Comparison of ENCODE assay signal across 21 cellular contexts in the genomic region with DNA sequence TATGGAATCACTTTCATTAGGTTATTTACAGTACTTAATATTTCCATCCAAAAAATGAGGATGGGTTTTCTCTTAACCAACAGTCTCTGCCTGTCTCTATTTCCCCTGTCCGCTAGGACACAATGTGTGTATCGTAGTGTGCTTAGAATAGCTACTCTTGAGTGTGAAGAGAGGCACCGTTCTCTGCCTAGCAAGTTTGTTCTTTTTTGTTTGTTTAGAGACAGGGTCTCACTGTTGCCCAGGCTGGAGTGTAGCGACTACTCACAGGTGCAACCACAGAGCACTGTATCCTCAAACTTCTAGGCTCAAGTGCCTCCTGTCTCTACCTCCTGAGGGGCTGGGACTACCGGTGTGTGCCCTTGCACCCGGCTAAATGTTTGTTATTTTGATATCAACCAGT.
DNase-seq lines count a peak whose midpoint lies in the region; ATAC-seq and TF ChIP-seq lines count a peak whose summit lies in the region.
"Had no signal": no experiment of that assay in that cellular context is flagged by ENCODE, and none has a peak within 500 bp of the region (broad histone marks: within the 10 kb centered on the region; RNA-seq: fewer than 3 reads in every experiment).

No MANE protein-coding gene starts in this region.

- no peaks in the 10 kb centered on the region for H3K27me3 ChIP-seq in DOHH2 (ENCODE audit: control insufficient read depth, low read length)
- no peaks in the 10 kb centered on the region for H3K27me3 ChIP-seq in right cardiac atrium (ENCODE audit: control insufficient read depth, insufficient read depth)
- no peaks in the 10 kb centered on the region for H3K27me3 ChIP-seq in SK-N-SH (ENCODE audit: insufficient read depth)
- H3K27me3 ChIP-seq: BLaER1 treated with 17β-estradiol and CSF1 and Interleukin-3, amounts not matched to agents 10 nM and 100 nM had no signal

- H2AFZ ChIP-seq in SK-N-SH (ENCODE audit: low read depth), result no peak overlapping the region

- TF ChIP-seq EP300 in SK-N-SH (IDR thresholded peaks at IDR 0.05; ENCODE audit: borderline replicate concordance in 1 of 2, low read depth in 1 of 2, low read length in 1 of 2), result no peak

- H3K4me1 ChIP-seq in DOHH2 (ENCODE audit: control insufficient read depth, low read length) (peaks cover 75% of the 10 kb centered on the region), right cardiac atrium (ENCODE audit: control insufficient read depth, insufficient read depth, low read length) (peaks cover 3% of the 10 kb centered on the region), SK-N-SH (ENCODE audit: control insufficient read depth in 1 of 2, insufficient read depth in 2 of 2, low read depth in 1 of 2, low read length in 1 of 2) (peaks cover 0 to 4% of the 10 kb centered on the region in 2 experiments; a peak in 1 of 4 replicates)
- H3K4me1 ChIP-seq: A549 had no signal

- H4K20me1 ChIP-seq in DOHH2 (ENCODE audit: control insufficient read depth, insufficient read depth, low read depth, low read length), result no peaks in the 10 kb centered on the region
- H4K20me1 ChIP-seq in SK-N-SH (ENCODE audit: insufficient read depth), result no peaks in the 10 kb centered on the region
- H4K20me1 ChIP-seq: BLaER1 treated with 17β-estradiol and CSF1 and Interleukin-3, amounts not matched to agents 10 nM and 100 nM had no signal

- H3K79me2 ChIP-seq in DOHH2 (ENCODE audit: control insufficient read depth, low read length) (peaks cover 40% of the 10 kb centered on the region), SK-N-SH (ENCODE audit: insufficient read depth) (no peaks in the 10 kb centered on the region)

- H3F3A ChIP-seq in DOHH2 (ENCODE audit: control insufficient read depth, insufficient read depth), result peaks cover 47% of the 10 kb centered on the region
- H3F3A ChIP-seq in SK-N-SH (replicated peaks; ENCODE audit: insufficient read depth), result no peaks in the 10 kb centered on the region

- WGBS in right cardiac atrium, result 71% methylated on average over 6 of the region's 6 CpGs
- 94% methylated on average over 6 of the region's 6 CpGs for WGBS in SK-N-SH (ENCODE audit: low lambda C conversion rate)

- peak overlapping the region; percentile 91 for H3K27ac ChIP-seq in DOHH2 (ENCODE audit: low read depth, low read length)
- H3K27ac ChIP-seq in right cardiac atrium (ENCODE audit: low read length), result peak overlapping the region; percentile 83
- no peak overlapping the region for H3K27ac ChIP-seq in SK-N-SH (ENCODE audit: low read depth in 2 of 2, low read length in 1 of 2)
- H3K27ac ChIP-seq: A549; BLaER1 treated with 17β-estradiol and CSF1 and Interleukin-3, amounts not matched to agents 10 nM and 100 nM had no signal

- peaks cover 67% of the 10 kb centered on the region for H3K36me3 ChIP-seq in DOHH2 (ENCODE audit: control insufficient read depth, low read length)
- no peaks in the 10 kb centered on the region for H3K36me3 ChIP-seq in SK-N-SH (replicated peaks in 1 of 2; ENCODE audit: control insufficient read depth in 1 of 2, insufficient read depth in 2 of 2, low read length in 1 of 2)
- H3K36me3 ChIP-seq: BLaER1 treated with 17β-estradiol and CSF1 and Interleukin-3, amounts not matched to agents 10 nM and 100 nM had no signal

- H3K9me2 ChIP-seq in DOHH2 (replicated peaks; ENCODE audit: control insufficient read depth, low read length), result no peaks in the 10 kb centered on the region
- no peaks in the 10 kb centered on the region for H3K9me2 ChIP-seq in SK-N-SH

- H3K9ac ChIP-seq in SK-N-SH, result no peak overlapping the region
- H3K9ac ChIP-seq: BLaER1 treated with 17β-estradiol and CSF1 and Interleukin-3, amounts not matched to agents 10 nM and 100 nM had no signal

- ATAC-seq in Right ventricle myocardium superior (ENCODE audit: poor library complexity) (peak; percentile 81), right cardiac atrium (peak; percentile 66 to 80), HG02885 (IDR thresholded peaks at IDR 0.05; ENCODE audit: poor library complexity, unreplicated experiment) (no peak)
- ATAC-seq: A549; CD8-positive, alpha-beta T cell; GM12878 had no signal

- DNase-seq in NCI-H510A treated with DMSO at 0.1 percent for 48 hours (lab: John Stamatoyannopoulos, UW), result peak; percentile 43
- no peak for DNase-seq in Right ventricle myocardium superior
- no peak for DNase-seq in right cardiac atrium
- DNase-seq in SK-N-SH, result no peak
- DNase-seq in cerebellum (ENCODE audit: low spot score), result no peak
- DNase-seq: Calu3; CD8-positive, alpha-beta T cell; EL; KBM-7; NCI-H1105 treated with DMSO at 0.1 percent for 48 hours; NCI-H1694; NCI-H2227 treated with DMSO at 0.1 percent for 48 hours; NCI-H69; NK-92 treated with Interleukin-12 subunit alpha and Interleukin-12 subunit beta, amount 100 ng/mL, for 24 hours; OCI-M1; RPMI8226 had no signal

- intact Hi-C loops in Right ventricle myocardium superior (cut with DNase I), result no loop called here
- intact Hi-C loops in right cardiac atrium (cut with DNase I), result no loop called here

- CTCF ChIA-PET in SK-N-SH (lab: Yijun Ruan, JAX), result interaction anchor here (1.0 to 1.8 kb wide), 3 partner anchors 12 to 59 kb away, joined by 3 to 4 read pairs (median 3); no protein-coding TSS in a partner anchor

- no peak for TF ChIP-seq CTCF in DOHH2 (IDR thresholded peaks at IDR 0.05; ENCODE audit: low read depth, low read length, poor library complexity, severe bottlenecking)
- no peak for TF ChIP-seq CTCF in SK-N-SH (IDR thresholded peaks at IDR 0.05)

- H3K4me3 ChIP-seq in DOHH2 (ENCODE audit: low read length), result peak overlapping the region; percentile 46
- no peak overlapping the region for H3K4me3 ChIP-seq in right cardiac atrium (ENCODE audit: low read length)
- H3K4me3 ChIP-seq in SK-N-SH (ENCODE audit: low read depth in 2 of 2, low read length in 1 of 2), result no peak overlapping the region
- H3K4me3 ChIP-seq: A549; BLaER1 treated with 17β-estradiol and CSF1 and Interleukin-3, amounts not matched to agents 10 nM and 100 nM; GM12878 had no signal

- POLR2A ChIA-PET in SK-N-SH (lab: Yijun Ruan, JAX), result no interaction called here

- H3K4me2 ChIP-seq in DOHH2 (ENCODE audit: low read length) (peak overlapping the region; percentile 74), SK-N-SH (no peak overlapping the region)
- H3K4me2 ChIP-seq: A549; BLaER1 treated with 17β-estradiol and CSF1 and Interleukin-3, amounts not matched to agents 10 nM and 100 nM had no signal

- TF ChIP-seq RAD21 in SK-N-SH (IDR thresholded peaks at IDR 0.05; ENCODE audit: low read length), result no peak

- H3K9me3 ChIP-seq in DOHH2 (ENCODE audit: control insufficient read depth, insufficient read depth, low read length), result no peaks in the 10 kb centered on the region
- H3K9me3 ChIP-seq in right cardiac atrium (ENCODE audit: control insufficient read depth, low read length), result no peaks in the 10 kb centered on the region
- peaks cover 6% of the 10 kb centered on the region; the same call in 1 of the 2 replicates for H3K9me3 ChIP-seq in SK-N-SH
- H3K9me3 ChIP-seq: A549; BLaER1 treated with 17β-estradiol and CSF1 and Interleukin-3, amounts not matched to agents 10 nM and 100 nM had no signal

TF ChIP-seq in SK-N-SH, 30 proteins besides CTCF, POLR2A, EP300 and RAD21:
- TF ChIP-seq TAF1 (IDR thresholded peaks at IDR 0.05; ENCODE audit: borderline replicate concordance, low read depth, low read length) (no peak), FOXJ3 (CRISPR knock-in tag; IDR thresholded peaks at IDR 0.05) (no peak), SIN3A (IDR thresholded peaks at IDR 0.05; ENCODE audit: borderline replicate concordance, low read depth, low read length) (no peak), RFX5 (IDR thresholded peaks at IDR 0.05; ENCODE audit: low read length) (no peak), EZH2phosphoT487 (IDR thresholded peaks at IDR 0.05; ENCODE audit: borderline replicate concordance, low read depth) (no peak), FOXM1 (IDR thresholded peaks at IDR 0.05; ENCODE audit: low read depth) (no peak), POLR2AphosphoS5 (IDR thresholded peaks at IDR 0.05; ENCODE audit: low read depth, low read length) (no peak), TCF12 (IDR thresholded peaks at IDR 0.05) (no peak), NRF1 (IDR thresholded peaks at IDR 0.05; ENCODE audit: low read depth, low read length) (no peak)
- TF ChIP-seq, protein P1, sequence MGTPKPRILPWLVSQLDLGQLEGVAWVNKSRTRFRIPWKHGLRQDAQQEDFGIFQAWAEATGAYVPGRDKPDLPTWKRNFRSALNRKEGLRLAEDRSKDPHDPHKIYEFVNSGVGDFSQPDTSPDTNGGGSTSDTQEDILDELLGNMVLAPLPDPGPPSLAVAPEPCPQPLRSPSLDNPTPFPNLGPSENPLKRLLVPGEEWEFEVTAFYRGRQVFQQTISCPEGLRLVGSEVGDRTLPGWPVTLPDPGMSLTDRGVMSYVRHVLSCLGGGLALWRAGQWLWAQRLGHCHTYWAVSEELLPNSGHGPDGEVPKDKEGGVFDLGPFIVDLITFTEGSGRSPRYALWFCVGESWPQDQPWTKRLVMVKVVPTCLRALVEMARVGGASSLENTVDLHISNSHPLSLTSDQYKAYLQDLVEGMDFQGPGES (IDR thresholded peaks at IDR 0.05; ENCODE audit: low read depth, low read length), result no peak
- TF ChIP-seq, protein P2, sequence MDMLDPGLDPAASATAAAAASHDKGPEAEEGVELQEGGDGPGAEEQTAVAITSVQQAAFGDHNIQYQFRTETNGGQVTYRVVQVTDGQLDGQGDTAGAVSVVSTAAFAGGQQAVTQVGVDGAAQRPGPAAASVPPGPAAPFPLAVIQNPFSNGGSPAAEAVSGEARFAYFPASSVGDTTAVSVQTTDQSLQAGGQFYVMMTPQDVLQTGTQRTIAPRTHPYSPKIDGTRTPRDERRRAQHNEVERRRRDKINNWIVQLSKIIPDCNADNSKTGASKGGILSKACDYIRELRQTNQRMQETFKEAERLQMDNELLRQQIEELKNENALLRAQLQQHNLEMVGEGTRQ (IDR thresholded peaks at IDR 0.05; ENCODE audit: borderline replicate concordance, low read depth, low read length), result no peak
- TF ChIP-seq, protein P3, sequence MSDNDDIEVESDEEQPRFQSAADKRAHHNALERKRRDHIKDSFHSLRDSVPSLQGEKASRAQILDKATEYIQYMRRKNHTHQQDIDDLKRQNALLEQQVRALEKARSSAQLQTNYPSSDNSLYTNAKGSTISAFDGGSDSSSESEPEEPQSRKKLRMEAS (IDR thresholded peaks at IDR 0.05; ENCODE audit: low read depth), result no peak

Comparison
In these comparisons a context has a peak if more than half of its experiments do, and no peak if none do; other contexts are left out.
1. H3K27ac ChIP-seq: peak in DOHH2 (single experiment) and right cardiac atrium (single experiment); none in SK-N-SH (0 of 2).